17 cellular contexts compared by ENCODE assay signal in the genomic region with DNA sequence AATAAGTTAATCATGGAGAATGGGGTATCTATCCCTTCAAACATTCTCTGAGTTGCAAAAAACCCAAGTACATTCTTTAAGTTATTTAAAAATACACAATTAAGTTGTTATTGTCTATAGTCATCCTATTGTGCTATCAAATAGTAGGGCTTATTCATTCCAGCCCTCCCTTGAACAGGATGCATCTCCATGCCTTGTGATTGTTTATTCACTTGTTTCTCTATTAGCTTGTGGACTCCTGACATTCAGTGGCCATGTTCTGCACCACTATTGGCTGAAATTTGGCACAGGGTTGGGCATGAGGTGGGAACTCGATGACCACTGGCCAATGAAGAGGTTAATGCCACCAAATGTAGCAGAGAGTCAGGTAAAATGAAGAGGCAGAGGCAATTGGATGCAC.
DNase-seq lines count a peak whose midpoint lies in the region; ATAC-seq and TF ChIP-seq lines count a peak whose summit lies in the region.
"Had no signal": no experiment of that assay in that cellular context is flagged by ENCODE, and none has a peak within 500 bp of the region (broad histone marks: within the 10 kb centered on the region; RNA-seq: fewer than 3 reads in every experiment).

No MANE protein-coding gene starts in this region.

- no peaks in the 10 kb centered on the region for H3K36me3 ChIP-seq in HEK293 (ENCODE audit: control insufficient read depth in 2 of 2, insufficient read depth in 1 of 2, low read length in 2 of 2)
- no peaks in the 10 kb centered on the region for H3K36me3 ChIP-seq in left ventricle myocardium inferior
- H3K36me3 ChIP-seq: MG63 had no signal

- peaks cover 6% of the 10 kb centered on the region for H3K4me1 Mint-ChIP-seq in WTC11
- no peaks in the 10 kb centered on the region for H3K4me1 Mint-ChIP-seq in activated T-helper 17 cell treated with anti-CD3 and anti-CD28 coated beads, Interleukin-2, amount 50 U/mL, for 72 hours
- H3K4me1 Mint-ChIP-seq: B cell; CD4-positive, alpha-beta memory T cell had no signal

- H3K9me3 ChIP-seq in HEK293 (ENCODE audit: control insufficient read depth, insufficient read depth, low read depth, low read length), result no peaks in the 10 kb centered on the region
- H3K9me3 ChIP-seq in left ventricle myocardium inferior (replicated peaks), result no peaks in the 10 kb centered on the region
- H3K9me3 ChIP-seq: MG63 had no signal

- H3K27ac ChIP-seq in HEK293 (ENCODE audit: extremely low read depth, low read depth, low read length) (no peak overlapping the region), left ventricle myocardium inferior (replicated peaks) (no peak overlapping the region)

- CTCF ChIA-PET in HEK293 (lab: Yijun Ruan, JAX) (no interaction called here), WTC11 (lab: Charles Lee) (interaction anchor here (1.0 kb wide), 1 partner anchor 319 kb away, joined by 3 read pairs; no protein-coding TSS in a partner anchor)

- no peaks in the 10 kb centered on the region for H3K9me3 Mint-ChIP-seq in WTC11
- H3K9me3 Mint-ChIP-seq in activated T-helper 17 cell treated with anti-CD3 and anti-CD28 coated beads, Interleukin-2, amount 50 U/mL, for 72 hours, result no peaks in the 10 kb centered on the region
- H3K9me3 Mint-ChIP-seq: CD4-positive, alpha-beta memory T cell had no signal

- H3K4me1 ChIP-seq in HEK293 (ENCODE audit: control insufficient read depth, insufficient read depth, low read length), result peaks cover 3% of the 10 kb centered on the region; the same call in 1 of the 2 replicates
- no peaks in the 10 kb centered on the region for H3K4me1 ChIP-seq in left ventricle myocardium inferior

- H3K27me3 Mint-ChIP-seq in WTC11 (ENCODE audit: low read depth), result 0 out of 2 replicates have a peak, but pooled peaks cover 4% of the 10 kb centered on the region
- H3K27me3 Mint-ChIP-seq in activated T-helper 17 cell treated with anti-CD3 and anti-CD28 coated beads, Interleukin-2, amount 50 U/mL, for 72 hours, result peaks cover 67% of the 10 kb centered on the region

- ATAC-seq in HG03342 (IDR thresholded peaks at IDR 0.05; ENCODE audit: unreplicated experiment) (peak; percentile 15), WTC11 (peak; percentile 20; the same call in 1 of the 2 replicates)
- no peak for ATAC-seq in activated T-helper 17 cell treated with anti-CD3 and anti-CD28 coated beads, Interleukin-2, amount 50 U/mL, for 72 hours (replicated peaks)
- ATAC-seq: Panc1 had no signal

- TF ChIP-seq CTCF in HEK293 (tag by site-specific recombination; IDR thresholded peaks at IDR 0.05), result no peak
- no peak for TF ChIP-seq CTCF in WTC11 (IDR thresholded peaks at IDR 0.05)
- TF ChIP-seq CTCF in left ventricle myocardium inferior (IDR thresholded peaks at IDR 0.05; ENCODE audit: borderline replicate concordance), result no peak

- H3K4me3 ChIP-seq in HEK293 (ENCODE audit: low read depth, low read length), result no peak overlapping the region
- no peak overlapping the region for H3K4me3 ChIP-seq in left ventricle myocardium inferior
- H3K4me3 ChIP-seq: GM12878, MG63 had no signal

- POLR2A ChIA-PET in HEK293 (lab: Yijun Ruan, JAX) (no interaction called here), WTC11 (lab: Charles Lee) (no interaction called here)

- no peaks in the 10 kb centered on the region for H3K36me3 Mint-ChIP-seq in WTC11
- no peaks in the 10 kb centered on the region for H3K36me3 Mint-ChIP-seq in activated T-helper 17 cell treated with anti-CD3 and anti-CD28 coated beads, Interleukin-2, amount 50 U/mL, for 72 hours (ENCODE audit: low read depth)
- H3K36me3 Mint-ChIP-seq: CD4-positive, alpha-beta memory T cell had no signal

- peaks cover 37% of the 10 kb centered on the region for H3K27me3 ChIP-seq in left ventricle myocardium inferior (ENCODE audit: low read depth)
- H3K27me3 ChIP-seq: MG63 had no signal

- DNase-seq in WTC11 (ENCODE audit: low spot score), result no peak
- peak; percentile 14 for DNase-seq in renal cortical epithelial cell (ENCODE audit: low read depth)
- no peak for DNase-seq in NCI-H748 treated with DMSO at 0.1 percent for 48 hours (lab: John Stamatoyannopoulos, UW)
- DNase-seq in left ventricle myocardium inferior, result no peak
- DNase-seq: CD4-positive, alpha-beta memory T cell; DMS79; KG1; MG63; NCI-H1105; NCI-H69; SHP77 treated with DMSO at 0.1 percent for 48 hours had no signal

- H3K27ac Mint-ChIP-seq in WTC11, result no peak overlapping the region
- H3K27ac Mint-ChIP-seq in activated T-helper 17 cell treated with anti-CD3 and anti-CD28 coated beads, Interleukin-2, amount 50 U/mL, for 72 hours, result no peak overlapping the region
- H3K27ac Mint-ChIP-seq: B cell had no signal

- intact Hi-C loops in left ventricle myocardium inferior (cut with micrococcal nuclease), result loop anchor here (10.0 kb wide), 1 partner anchor 284 kb away; no protein-coding TSS in a partner anchor

- no peak overlapping the region for H3K4me3 Mint-ChIP-seq in WTC11
- H3K4me3 Mint-ChIP-seq in activated T-helper 17 cell treated with anti-CD3 and anti-CD28 coated beads, Interleukin-2, amount 50 U/mL, for 72 hours, result no peak overlapping the region
- H3K4me3 Mint-ChIP-seq: B cell; CD4-positive, alpha-beta memory T cell had no signal

TF ChIP-seq in HEK293, 187 proteins besides CTCF, POLR2A, EP300 and RAD21:
- TF ChIP-seq ZBTB6 (tag by site-specific recombination; IDR thresholded peaks at IDR 0.05) (no peak), SP2 (tag by site-specific recombination; IDR thresholded peaks at IDR 0.05) (0 out of 2 replicates have a peak, but pooled peaks have one; percentile 22)

TF ChIP-seq in WTC11, 78 proteins besides CTCF, POLR2A, EP300 and RAD21 (continues in another document):
- TF ChIP-seq ATF3 (CRISPR knock-in tag; conservative IDR thresholded peaks at IDR 0.05) (no peak), STAT6 (CRISPR knock-in tag; conservative IDR thresholded peaks at IDR 0.05; ENCODE audit: low read depth) (no peak), NFATC4 (CRISPR knock-in tag; IDR thresholded peaks at IDR 0.05) (no peak), TEAD4 (CRISPR knock-in tag; IDR thresholded peaks at IDR 0.05) (no peak), IRF2 (CRISPR knock-in tag; IDR thresholded peaks at IDR 0.05; ENCODE audit: borderline replicate concordance, low read depth) (no peak), FOXJ3 (CRISPR knock-in tag; IDR thresholded peaks at IDR 0.05; ENCODE audit: borderline replicate concordance) (no peak), ZNF317 (CRISPR knock-in tag; IDR thresholded peaks at IDR 0.05; ENCODE audit: borderline replicate concordance, low read depth) (no peak), CREM (CRISPR knock-in tag; IDR thresholded peaks at IDR 0.05) (no peak), KAT7 (CRISPR knock-in tag; IDR thresholded peaks at IDR 0.05; ENCODE audit: borderline replicate concordance) (no peak)
- TF ChIP-seq, protein P1, sequence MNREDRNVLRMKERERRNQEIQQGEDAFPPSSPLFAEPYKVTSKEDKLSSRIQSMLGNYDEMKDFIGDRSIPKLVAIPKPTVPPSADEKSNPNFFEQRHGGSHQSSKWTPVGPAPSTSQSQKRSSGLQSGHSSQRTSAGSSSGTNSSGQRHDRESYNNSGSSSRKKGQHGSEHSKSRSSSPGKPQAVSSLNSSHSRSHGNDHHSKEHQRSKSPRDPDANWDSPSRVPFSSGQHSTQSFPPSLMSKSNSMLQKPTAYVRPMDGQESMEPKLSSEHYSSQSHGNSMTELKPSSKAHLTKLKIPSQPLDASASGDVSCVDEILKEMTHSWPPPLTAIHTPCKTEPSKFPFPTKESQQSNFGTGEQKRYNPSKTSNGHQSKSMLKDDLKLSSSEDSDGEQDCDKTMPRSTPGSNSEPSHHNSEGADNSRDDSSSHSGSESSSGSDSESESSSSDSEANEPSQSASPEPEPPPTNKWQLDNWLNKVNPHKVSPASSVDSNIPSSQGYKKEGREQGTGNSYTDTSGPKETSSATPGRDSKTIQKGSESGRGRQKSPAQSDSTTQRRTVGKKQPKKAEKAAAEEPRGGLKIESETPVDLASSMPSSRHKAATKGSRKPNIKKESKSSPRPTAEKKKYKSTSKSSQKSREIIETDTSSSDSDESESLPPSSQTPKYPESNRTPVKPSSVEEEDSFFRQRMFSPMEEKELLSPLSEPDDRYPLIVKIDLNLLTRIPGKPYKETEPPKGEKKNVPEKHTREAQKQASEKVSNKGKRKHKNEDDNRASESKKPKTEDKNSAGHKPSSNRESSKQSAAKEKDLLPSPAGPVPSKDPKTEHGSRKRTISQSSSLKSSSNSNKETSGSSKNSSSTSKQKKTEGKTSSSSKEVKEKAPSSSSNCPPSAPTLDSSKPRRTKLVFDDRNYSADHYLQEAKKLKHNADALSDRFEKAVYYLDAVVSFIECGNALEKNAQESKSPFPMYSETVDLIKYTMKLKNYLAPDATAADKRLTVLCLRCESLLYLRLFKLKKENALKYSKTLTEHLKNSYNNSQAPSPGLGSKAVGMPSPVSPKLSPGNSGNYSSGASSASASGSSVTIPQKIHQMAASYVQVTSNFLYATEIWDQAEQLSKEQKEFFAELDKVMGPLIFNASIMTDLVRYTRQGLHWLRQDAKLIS (CRISPR knock-in tag; IDR thresholded peaks at IDR 0.05; ENCODE audit: borderline replicate concordance), result no peak
